In genomic region chr22:39562839-39563489, GRCh38 we compare ENCODE assay signal across 30 cellular contexts. TPM values are rescaled to one million over a fixed set of nuclear protein-coding genes. Genes with fewer than 3 reads are reported as not detected.
"Had no signal": no experiment of that assay in that cellular context is flagged by ENCODE, and none has a peak within 500 bp of the region (broad histone marks: within the 10 kb centered on the region; RNA-seq: fewer than 3 reads in every experiment).

No MANE protein-coding gene starts in this region.

- H3K9me3 ChIP-seq: gastrocnemius medialis, heart left ventricle had no signal

- DNase-seq: activated CD4-positive, alpha-beta memory T cell treated with anti-CD3 and anti-CD28 coated beads, Interleukin-2, amount 10 ng/mL, durations not matched to agents 7 days and 5 days; activated CD4-positive, alpha-beta T cell treated with anti-CD3 and anti-CD28 coated beads for 1 hour; activated CD4-positive, alpha-beta T cell treated with anti-CD3 and anti-CD28 coated beads for 4 hours; activated CD4-positive, alpha-beta T cell treated with anti-CD3 and anti-CD28 coated beads, Interleukin-2, amount 10 ng/mL, durations not matched to agents 7 days and 5 days; activated CD4-positive, alpha-beta T cell treated with anti-CD3 and anti-CD28 coated beads, Interleukin-2, amount 50 U/mL, for 4 hours; activated CD8-positive, alpha-beta memory T cell treated with anti-CD3 and anti-CD28 coated beads, Interleukin-2, amount 50 U/mL, for 48 hours; activated gamma-delta T cell; activated naive CD4-positive, alpha-beta T cell treated with anti-CD3 and anti-CD28 coated beads, Interleukin-2, amount 50 U/mL, for 16 hours; activated naive CD4-positive, alpha-beta T cell treated with Interleukin-2 at 50 U/mL for 16 hours; activated T-cell treated with anti-CD3 and anti-CD28 coated beads for 4 hours; activated T-cell treated with anti-CD3 and anti-CD28 coated beads, Interleukin-2, amount 50 U/mL, for 24 hours; activated T-cell treated with anti-CD3 and anti-CD28 coated beads, Interleukin-2, amount 50 U/mL, for 72 hours; amniotic stem cell; anterior cingulate cortex; brain microvascular endothelial cell; dorsolateral prefrontal cortex; effector memory CD4-positive, alpha-beta T cell; endodermal cell; foreskin fibroblast; gastrocnemius medialis; glutamatergic neuron; heart left ventricle; T-helper 2 cell had no signal

- H3K4me3 Mint-ChIP-seq: activated CD4-positive, alpha-beta memory T cell treated with anti-CD3 and anti-CD28 coated beads, Interleukin-2, amount 10 ng/mL, durations not matched to agents 7 days and 5 days; activated CD4-positive, alpha-beta T cell treated with anti-CD3 and anti-CD28 coated beads, Interleukin-2, amount 10 ng/mL, durations not matched to agents 7 days and 5 days; activated naive CD8-positive, alpha-beta T cell; activated T-cell treated with anti-CD3 and anti-CD28 coated beads, Interleukin-2, amount 50 U/mL, for 24 hours; activated T-cell treated with anti-CD3 and anti-CD28 coated beads, Interleukin-2, amount 50 U/mL, for 72 hours; central memory CD8-positive, alpha-beta T cell; dendritic cell treated with granulocyte-macrophage colony-stimulating factor and Interleukin-4, amounts not matched to agents 40 ng/mL and 50 ng/mL, for 4 days; endodermal cell; WTC11 had no signal

- H3K36me3 ChIP-seq: brain microvascular endothelial cell, gastrocnemius medialis, heart left ventricle had no signal

- H3K27ac ChIP-seq: brain microvascular endothelial cell, coronary artery, dorsolateral prefrontal cortex, gastrocnemius medialis, heart left ventricle had no signal

- H3K27me3 Mint-ChIP-seq: activated naive CD8-positive, alpha-beta T cell; central memory CD8-positive, alpha-beta T cell had no signal

- ATAC-seq: activated T-cell treated with anti-CD3 and anti-CD28 coated beads, Interleukin-2, amount 50 U/mL, for 72 hours; esophagus mucosa; gastrocnemius medialis; heart left ventricle; WTC11 had no signal

- H3K9me3 Mint-ChIP-seq: endodermal cell had no signal

- H3K27ac Mint-ChIP-seq: activated CD4-positive, alpha-beta memory T cell treated with anti-CD3 and anti-CD28 coated beads, Interleukin-2, amount 10 ng/mL, durations not matched to agents 7 days and 5 days; activated CD4-positive, alpha-beta T cell treated with anti-CD3 and anti-CD28 coated beads, Interleukin-2, amount 10 ng/mL, durations not matched to agents 7 days and 5 days; activated naive CD8-positive, alpha-beta T cell; activated T-cell treated with anti-CD3 and anti-CD28 coated beads, Interleukin-2, amount 50 U/mL, for 24 hours; activated T-cell treated with anti-CD3 and anti-CD28 coated beads, Interleukin-2, amount 50 U/mL, for 72 hours; dendritic cell treated with granulocyte-macrophage colony-stimulating factor and Interleukin-4, amounts not matched to agents 40 ng/mL and 50 ng/mL, for 4 days; endodermal cell; WTC11 had no signal

- H3K4me3 ChIP-seq: coronary artery, dorsolateral prefrontal cortex, gastrocnemius medialis, heart left ventricle had no signal

RNA-seq across cellular contexts. Expression of gene CACNA1I, which starts 7.6 kb away (rescaled TPM):
- total RNA-seq: bronchial epithelial cell, gastrocnemius medialis had no signal
